25 cellular contexts compared by ENCODE assay signal in the genomic region with DNA sequence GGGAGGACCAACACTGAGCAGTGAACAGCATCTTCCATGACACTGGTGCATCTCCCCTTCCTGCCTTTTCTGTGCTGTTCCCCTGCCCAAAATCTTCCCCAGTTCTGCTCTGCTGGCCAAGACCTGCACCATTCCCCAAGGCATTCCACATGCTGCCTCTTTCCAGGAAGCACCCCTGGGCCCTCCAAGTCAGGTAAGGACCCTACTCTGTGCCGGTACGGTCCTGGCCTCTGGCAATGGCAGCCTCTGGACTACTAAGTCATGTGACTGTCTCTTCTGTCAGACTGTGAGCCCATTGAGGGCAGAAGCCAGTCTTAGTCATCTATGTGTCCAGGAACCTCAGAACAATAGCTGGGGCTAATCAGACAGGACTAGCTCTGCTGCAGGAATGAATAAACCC.
A peak's percentile ranks its signal among the peaks of the same experiment; 100 is the strongest.
DNase-seq lines count a peak whose midpoint lies in the region; ATAC-seq, FAIRE-seq and TF ChIP-seq lines count a peak whose summit lies in the region.
"Had no signal": no experiment of that assay in that cellular context is flagged by ENCODE, and none has a peak within 500 bp of the region (broad histone marks: within the 10 kb centered on the region; RNA-seq: fewer than 3 reads in every experiment).

No MANE protein-coding gene starts in this region.

- no peak for FAIRE-seq in K562 (lab: Jason Lieb, UNC)
- FAIRE-seq: A204.1, D721Med, GM12878, GM18507 had no signal

- no peak overlapping the region for H3K4me2 ChIP-seq in K562 (ENCODE audit: insufficient read depth, low read length)
- H3K4me2 ChIP-seq in neuronal stem cell (ENCODE audit: insufficient read depth, low read length, poor library complexity, severe bottlenecking), result no peak overlapping the region
- no peak overlapping the region for H3K4me2 ChIP-seq in Karpas-422 (ENCODE audit: low read depth, low read length, poor library complexity, severe bottlenecking)
- H3K4me2 ChIP-seq: BLaER1 treated with 17β-estradiol and CSF1 and Interleukin-3, amounts not matched to agents 10 nM and 100 nM had no signal

- H3K9me1 ChIP-seq in K562 (ENCODE audit: control insufficient read depth, insufficient read depth, low read length), result no peaks in the 10 kb centered on the region

- H2BK15ac ChIP-seq in neuronal stem cell (ENCODE audit: low read length), result peak overlapping the region; percentile 96

- H4K20me1 ChIP-seq in K562 (replicated peaks; ENCODE audit: control insufficient read depth, insufficient read depth, low read length) (no peaks in the 10 kb centered on the region), Karpas-422 (ENCODE audit: insufficient read depth, low read depth, low read length) (no peaks in the 10 kb centered on the region)
- H4K20me1 ChIP-seq: BLaER1 treated with 17β-estradiol and CSF1 and Interleukin-3, amounts not matched to agents 10 nM and 100 nM had no signal

- peak overlapping the region; percentile 72 for H3K4ac ChIP-seq in neuronal stem cell (ENCODE audit: low read length)

- H3K27me3 Mint-ChIP-seq in nephron progenitor cell (ENCODE audit: low read depth, poor library complexity), result no peaks in the 10 kb centered on the region
- H3K27me3 Mint-ChIP-seq: B cell; CD4-positive, alpha-beta T cell; CD8-positive, alpha-beta memory T cell had no signal

- peak overlapping the region; percentile 27 for H2BK12ac ChIP-seq in neuronal stem cell (ENCODE audit: low read length)

- no peak overlapping the region for H2BK120ac ChIP-seq in neuronal stem cell (ENCODE audit: low read depth, low read length)

- DNase-seq in BE2C (peak; percentile 100), K562 (ENCODE audit: extremely low read depth in 1 of 4, low spot score in 3 of 4) (no peak), nephron progenitor cell (no peak), neuronal stem cell (ENCODE audit: low spot score) (no peak), Karpas-422 (no peak), left cardiac atrium (no peak)
- DNase-seq: CD4-positive, alpha-beta T cell; CD8-positive, alpha-beta memory T cell; DMS 273 treated with DMSO at 0.1 percent for 48 hours; DMS79; EL; GDM1; GM23248; H9 had no signal

- BruUV-seq in K562 (replicated peaks; lab: Mats Ljungman, UMichigan), result no TSS peak

- in situ Hi-C loops in K562 (cut with MboI), result no loop called here

- H3K9me3 ChIP-seq in BE2C, result peaks cover 23% of the 10 kb centered on the region
- H3K9me3 ChIP-seq in K562 (replicated peaks; ENCODE audit: control insufficient read depth, insufficient read depth, low read depth, low read length), result no peaks in the 10 kb centered on the region
- peaks cover 11 to 12% of the 10 kb centered on the region in 2 donors for H3K9me3 ChIP-seq in neuronal stem cell (replicated peaks in 1 of 2; ENCODE audit: control insufficient read depth in 2 of 2, insufficient read depth in 1 of 2, low read depth in 1 of 2, low read length in 2 of 2)
- no peaks in the 10 kb centered on the region for H3K9me3 ChIP-seq in Karpas-422 (ENCODE audit: low read length)
- H3K9me3 ChIP-seq: BLaER1 treated with 17β-estradiol and CSF1 and Interleukin-3, amounts not matched to agents 10 nM and 100 nM had no signal

- no peaks in the 10 kb centered on the region for H3K79me1 ChIP-seq in neuronal stem cell (ENCODE audit: low read depth, low read length)

- H3K36me3 ChIP-seq in BE2C, result no peaks in the 10 kb centered on the region
- H3K36me3 ChIP-seq in K562 (ENCODE audit: control insufficient read depth, insufficient read depth, low read length), result no peaks in the 10 kb centered on the region
- H3K36me3 ChIP-seq in neuronal stem cell (replicated peaks in 1 of 2; ENCODE audit: control insufficient read depth in 2 of 2, insufficient read depth in 2 of 2, low read length in 2 of 2), result peaks cover 0 to 4% of the 10 kb centered on the region in 2 donors
- H3K36me3 ChIP-seq in Karpas-422 (ENCODE audit: insufficient read depth, low read length), result no peaks in the 10 kb centered on the region
- H3K36me3 ChIP-seq: BLaER1 treated with 17β-estradiol and CSF1 and Interleukin-3, amounts not matched to agents 10 nM and 100 nM had no signal

- H3K14ac ChIP-seq in neuronal stem cell (ENCODE audit: low read length), result no peak overlapping the region

- H3K9me3 Mint-ChIP-seq in nephron progenitor cell, result no peaks in the 10 kb centered on the region
- H3K9me3 Mint-ChIP-seq: CD14-positive monocyte; CD4-positive, alpha-beta T cell had no signal

- no peak for TF ChIP-seq RAD21 in K562 (CRISPR knock-in tag; conservative IDR thresholded peaks at IDR 0.05 in 1 of 2, IDR thresholded peaks at IDR 0.05 in 1 of 2)

- H2BK5ac ChIP-seq in neuronal stem cell (ENCODE audit: low read length), result peak overlapping the region; percentile 26

- H3K27ac ChIP-seq in K562 (ENCODE audit: extremely low read depth, low read depth, low read length) (no peak overlapping the region), neuronal stem cell (replicated peaks; ENCODE audit: low read length) (peak overlapping the region; percentile 81), Karpas-422 (ENCODE audit: low read length) (no peak overlapping the region)
- H3K27ac ChIP-seq: 22Rv1; BLaER1 treated with 17β-estradiol and CSF1 and Interleukin-3, amounts not matched to agents 10 nM and 100 nM; GM23248 had no signal

- H3K4me3 ChIP-seq in BE2C (ENCODE audit: low read depth, low read length) (no peak overlapping the region), K562 (no peak overlapping the region), neuronal stem cell (ENCODE audit: low read length in 2 of 2) (no peak overlapping the region), Karpas-422 (ENCODE audit: low read length) (no peak overlapping the region)
- H3K4me3 ChIP-seq: BLaER1 treated with 17β-estradiol and CSF1 and Interleukin-3, amounts not matched to agents 10 nM and 100 nM; GM12878; GM23248 had no signal

- TF ChIP-seq POLR2A in K562 (conservative IDR thresholded peaks at IDR 0.05), result no peak

- TF ChIP-seq EP300 in K562 (IDR thresholded peaks at IDR 0.05; ENCODE audit: low read length), result no peak

- 11% methylated on average over 2 of the region's 2 CpGs for WGBS in K562 (ENCODE audit: insufficient coverage, low coverage, missing lambda C conversion rate)
- no CpG with 5 or more reads among the region's 2 CpGs for WGBS in neuronal stem cell (ENCODE audit: extremely low coverage in 2 of 2, insufficient read length in 2 of 2, insufficient replicate concordance in 1 of 2), 2 donors

- POLR2A ChIA-PET in K562 (lab: Yijun Ruan, JAX), result no interaction called here

- intact Hi-C loops in K562 (cut with micrococcal nuclease) (no loop called here), left cardiac atrium (cut with DNase I) (no loop called here)

- H3K9ac ChIP-seq in K562 (ENCODE audit: insufficient read depth in 1 of 2, low read depth in 2 of 2, low read length in 2 of 2) (no peak overlapping the region), neuronal stem cell (ENCODE audit: low read depth, low read length, poor library complexity) (no peak overlapping the region), Karpas-422 (ENCODE audit: low read length) (no peak overlapping the region)
- H3K9ac ChIP-seq: BLaER1 treated with 17β-estradiol and CSF1 and Interleukin-3, amounts not matched to agents 10 nM and 100 nM; GM23248 had no signal

- ATAC-seq in K562 (no peak), left cardiac atrium (no peak), GM21360 (IDR thresholded peaks at IDR 0.05; ENCODE audit: unreplicated experiment) (no peak), GM21825 (IDR thresholded peaks at IDR 0.05; ENCODE audit: unreplicated experiment) (no peak)
- ATAC-seq: GM12878, HCT116 had no signal

- no peaks in the 10 kb centered on the region for H3K36me3 Mint-ChIP-seq in nephron progenitor cell (ENCODE audit: low read depth)
- H3K36me3 Mint-ChIP-seq: CD14-positive monocyte; CD8-positive, alpha-beta memory T cell had no signal

- peak overlapping the region; percentile 96 for H3K27ac Mint-ChIP-seq in nephron progenitor cell
- H3K27ac Mint-ChIP-seq: B cell; CD14-positive monocyte; CD4-positive, alpha-beta T cell had no signal

- peak overlapping the region; percentile 98 for H2AK5ac ChIP-seq in neuronal stem cell (ENCODE audit: low read depth, low read length)

- CTCF ChIA-PET in K562 (lab: Yijun Ruan, JAX; ENCODE audit: low intra/inter-chr PET ratio), result no interaction called here

- H3K27me3 ChIP-seq in BE2C, result no peaks in the 10 kb centered on the region
- peaks cover 0 to 15% of the 10 kb centered on the region in 2 experiments; a peak in 2 of 5 replicates for H3K27me3 ChIP-seq in K562 (ENCODE audit: control insufficient read depth in 2 of 2, insufficient read depth in 2 of 2, low read length in 2 of 2)
- H3K27me3 ChIP-seq in neuronal stem cell (ENCODE audit: control insufficient read depth in 3 of 3, insufficient read depth in 3 of 3, low read depth in 1 of 3, low read length in 3 of 3), result no peaks in the 10 kb centered on the region
- H3K27me3 ChIP-seq in Karpas-422 (ENCODE audit: low read length), result no peaks in the 10 kb centered on the region
- H3K27me3 ChIP-seq: BLaER1 treated with 17β-estradiol and CSF1 and Interleukin-3, amounts not matched to agents 10 nM and 100 nM had no signal

- no peak overlapping the region for H3K4me3 Mint-ChIP-seq in nephron progenitor cell
- H3K4me3 Mint-ChIP-seq: B cell; CD14-positive monocyte; CD4-positive, alpha-beta T cell; CD8-positive, alpha-beta memory T cell; H9 had no signal

- peak overlapping the region; percentile 28 for H4K91ac ChIP-seq in neuronal stem cell (ENCODE audit: low read depth, low read length, poor library complexity)

- no peak for TF ChIP-seq CTCF in BE2C (IDR thresholded peaks at IDR 0.05; ENCODE audit: low read depth, low read length)
- TF ChIP-seq CTCF in K562 (IDR thresholded peaks at IDR 0.05 in 2 of 3, conservative IDR thresholded peaks at IDR 0.05 in 1 of 3; ENCODE audit: insufficient read depth in 2 of 3, low read depth in 1 of 3, low read length in 3 of 3), result no peak
- TF ChIP-seq CTCF in nephron progenitor cell (IDR thresholded peaks at IDR 0.05), result no peak

- peak overlapping the region; percentile 84 for H3K18ac ChIP-seq in neuronal stem cell (ENCODE audit: low read length)

- peaks cover 51% of the 10 kb centered on the region for H3K4me1 Mint-ChIP-seq in nephron progenitor cell
- H3K4me1 Mint-ChIP-seq: B cell; CD14-positive monocyte; CD8-positive, alpha-beta memory T cell had no signal

- H2AFZ ChIP-seq in K562 (ENCODE audit: low read depth, low read length), result no peak overlapping the region
- H2AFZ ChIP-seq in neuronal stem cell (ENCODE audit: low read length), result peak overlapping the region; percentile 26
- no peak overlapping the region for H2AFZ ChIP-seq in Karpas-422 (ENCODE audit: low read length)
- H2AFZ ChIP-seq: GM23248 had no signal

- no peak overlapping the region for H3K23ac ChIP-seq in neuronal stem cell (ENCODE audit: low read depth, low read length, poor library complexity)

- H4K8ac ChIP-seq in neuronal stem cell (ENCODE audit: low read depth, low read length), result no peak overlapping the region

- H3K4me1 ChIP-seq in BE2C (peaks cover 45% of the 10 kb centered on the region), K562 (replicated peaks in 1 of 2; ENCODE audit: control insufficient read depth in 2 of 2, insufficient read depth in 2 of 2, low read length in 2 of 2) (no peaks in the 10 kb centered on the region; a peak in 1 of 5 replicates), neuronal stem cell (ENCODE audit: control insufficient read depth in 2 of 2, insufficient read depth in 1 of 2, low read depth in 1 of 2, low read length in 2 of 2) (peaks cover 27 to 36% of the 10 kb centered on the region in 2 donors), Karpas-422 (ENCODE audit: low read length) (no peaks in the 10 kb centered on the region)
- H3K4me1 ChIP-seq: BLaER1 treated with 17β-estradiol and CSF1 and Interleukin-3, amounts not matched to agents 10 nM and 100 nM had no signal

- H3K79me2 ChIP-seq in K562 (ENCODE audit: control insufficient read depth, insufficient read depth, low read length) (no peaks in the 10 kb centered on the region), Karpas-422 (ENCODE audit: low read length) (no peaks in the 10 kb centered on the region)

- H3K9me2 ChIP-seq in Karpas-422 (replicated peaks; ENCODE audit: insufficient read depth, low read length), result no peaks in the 10 kb centered on the region
